In genomic region chr17:63598284-63598683, GRCh38 we compare ENCODE assay signal across 1 cellular context.
TF ChIP-seq lines count a peak whose summit lies in the region.

No MANE protein-coding gene starts in this region.

TF ChIP-seq in GM12878, 131 proteins besides CTCF, POLR2A, EP300 and RAD21:
- no peak for TF ChIP-seq STAT3 (IDR thresholded peaks at IDR 0.05; ENCODE audit: low read depth, low read length)
- no peak for TF ChIP-seq TAF1 (IDR thresholded peaks at IDR 0.05; ENCODE audit: borderline replicate concordance, low read depth, low read length)
- peak; percentile 36; the same call in 1 of the 2 replicates for TF ChIP-seq RUNX3 (IDR thresholded peaks at IDR 0.05; ENCODE audit: low read length)
TF ChIP-seq in GM12878: peak in this region for 1.
